9 cellular contexts compared by ENCODE assay signal in the genomic region with DNA sequence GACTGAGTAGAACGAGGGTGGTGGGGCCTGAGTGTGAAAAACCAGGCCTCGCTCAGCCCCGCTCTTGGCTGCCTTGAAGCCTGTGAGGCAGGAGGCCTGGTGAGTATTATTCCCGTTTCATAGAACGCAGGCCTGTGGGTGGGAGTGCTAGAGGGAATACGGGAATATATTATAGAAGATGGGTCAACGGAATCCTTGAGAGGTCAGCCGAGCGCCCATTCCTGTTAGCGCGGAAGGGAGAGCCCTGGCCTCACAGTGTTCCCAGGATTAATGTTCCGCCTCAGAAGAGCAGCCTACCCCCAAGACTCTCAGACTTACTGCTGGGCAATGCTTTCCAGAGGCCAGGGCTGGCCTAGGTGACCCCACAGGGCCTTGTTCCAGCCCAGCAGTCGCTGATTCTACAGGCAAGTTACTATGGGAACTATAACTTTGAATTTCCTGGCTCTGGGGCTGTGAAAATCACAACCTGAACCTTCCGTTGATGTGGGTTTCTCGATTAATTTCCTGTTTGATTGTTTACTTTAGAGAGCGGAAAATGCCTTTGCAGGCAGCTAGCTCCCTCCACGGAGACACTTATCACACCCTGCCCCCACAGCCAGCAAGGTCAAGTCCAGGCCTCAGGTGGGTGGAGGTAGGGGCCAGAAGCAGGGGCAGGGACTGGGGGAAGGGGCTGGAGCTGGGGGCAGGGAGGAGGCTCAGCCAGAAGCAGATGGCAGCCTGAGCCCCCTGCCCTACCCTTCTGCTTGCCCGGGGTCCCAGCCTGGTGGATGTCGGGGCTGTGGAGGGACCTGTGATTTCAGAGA.
A peak's percentile ranks its signal among the peaks of the same experiment; 100 is the strongest.
DNase-seq lines count a peak whose midpoint lies in the region; ATAC-seq and TF ChIP-seq lines count a peak whose summit lies in the region.
"Had no signal": no experiment of that assay in that cellular context is flagged by ENCODE, and none has a peak within 500 bp of the region (broad histone marks: within the 10 kb centered on the region; RNA-seq: fewer than 3 reads in every experiment).

No MANE protein-coding gene starts in this region.

- ATAC-seq in GM18498 (IDR thresholded peaks at IDR 0.05; ENCODE audit: unreplicated experiment) (no peak), HG02678 (IDR thresholded peaks at IDR 0.05; ENCODE audit: unreplicated experiment) (no peak)

- TF ChIP-seq RAD21 in liver (IDR thresholded peaks at IDR 0.05), result peak; percentile 33 to 34

- H3K4me3 ChIP-seq in liver (ENCODE audit: low read depth in 1 of 3, low read length in 3 of 3), result no peak overlapping the region

- DNase-seq in DMS53 (lab: John Stamatoyannopoulos, UW), result peak; percentile 44
- DNase-seq in DMS53 treated with DMSO at 0.1 percent for 48 hours (lab: John Stamatoyannopoulos, UW; ENCODE audit: unreplicated experiment), result no peak
- DNase-seq in NCI-H446 treated with DMSO at 0.1 percent for 48 hours (lab: John Stamatoyannopoulos, UW), result no peak

- no peaks in the 10 kb centered on the region for H3K9me3 ChIP-seq in liver (ENCODE audit: control insufficient read depth in 4 of 4, low read length in 3 of 4)

- H3K9ac ChIP-seq in liver (ENCODE audit: low read depth in 1 of 2, low read length in 2 of 2), result no peak overlapping the region

- peaks cover 0 to 3% (median 0%) of the 10 kb centered on the region in 4 donors for H3K4me1 ChIP-seq in liver (ENCODE audit: control insufficient read depth in 4 of 4, insufficient read depth in 4 of 4, low read length in 3 of 4)

- 74% methylated on average over 19 of the region's 19 CpGs for WGBS in liver

- H3K27ac ChIP-seq in angular gyrus (ENCODE audit: low read depth, low read length) (peak overlapping the region; percentile 14), liver (ENCODE audit: low read depth in 1 of 2, low read length in 2 of 2) (peak overlapping the region; percentile 55 to 60), temporal lobe (ENCODE audit: low read depth, low read length) (peak overlapping the region; percentile 98)
- H3K27ac ChIP-seq: 22Rv1 had no signal

- no peak for TF ChIP-seq CTCF in liver (IDR thresholded peaks at IDR 0.05; ENCODE audit: low read depth, low read length, missing input control)

- no peaks in the 10 kb centered on the region for H3K27me3 ChIP-seq in liver (ENCODE audit: control insufficient read depth in 4 of 4, insufficient read depth in 4 of 4, low read length in 3 of 4)

- no peaks in the 10 kb centered on the region for H3K36me3 ChIP-seq in liver (ENCODE audit: control insufficient read depth in 4 of 4, insufficient read depth in 3 of 4, low read depth in 1 of 4, low read length in 3 of 4)

TF ChIP-seq in liver, 16 proteins besides CTCF, POLR2A, EP300 and RAD21:
- TF ChIP-seq SP1 (IDR thresholded peaks at IDR 0.05) (peak; percentile 58), NR2F2 (IDR thresholded peaks at IDR 0.05) (peak; percentile 98), RXRA (IDR thresholded peaks at IDR 0.05) (peak; percentile 36 to 44), FOXA2 (IDR thresholded peaks at IDR 0.05) (no peak)
- TF ChIP-seq, protein P1, sequence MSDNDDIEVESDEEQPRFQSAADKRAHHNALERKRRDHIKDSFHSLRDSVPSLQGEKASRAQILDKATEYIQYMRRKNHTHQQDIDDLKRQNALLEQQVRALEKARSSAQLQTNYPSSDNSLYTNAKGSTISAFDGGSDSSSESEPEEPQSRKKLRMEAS (IDR thresholded peaks at IDR 0.05), result peak; percentile 4

Comparison
In these comparisons a context has a peak if more than half of its experiments do, and no peak if none do; other contexts are left out.
1. H3K27ac ChIP-seq: peak in every context shown above with its lines; median percentile 98 in temporal lobe; 58 in liver; 14 in angular gyrus.